ENCODE assay signal across 8 cellular contexts in the genomic region with DNA sequence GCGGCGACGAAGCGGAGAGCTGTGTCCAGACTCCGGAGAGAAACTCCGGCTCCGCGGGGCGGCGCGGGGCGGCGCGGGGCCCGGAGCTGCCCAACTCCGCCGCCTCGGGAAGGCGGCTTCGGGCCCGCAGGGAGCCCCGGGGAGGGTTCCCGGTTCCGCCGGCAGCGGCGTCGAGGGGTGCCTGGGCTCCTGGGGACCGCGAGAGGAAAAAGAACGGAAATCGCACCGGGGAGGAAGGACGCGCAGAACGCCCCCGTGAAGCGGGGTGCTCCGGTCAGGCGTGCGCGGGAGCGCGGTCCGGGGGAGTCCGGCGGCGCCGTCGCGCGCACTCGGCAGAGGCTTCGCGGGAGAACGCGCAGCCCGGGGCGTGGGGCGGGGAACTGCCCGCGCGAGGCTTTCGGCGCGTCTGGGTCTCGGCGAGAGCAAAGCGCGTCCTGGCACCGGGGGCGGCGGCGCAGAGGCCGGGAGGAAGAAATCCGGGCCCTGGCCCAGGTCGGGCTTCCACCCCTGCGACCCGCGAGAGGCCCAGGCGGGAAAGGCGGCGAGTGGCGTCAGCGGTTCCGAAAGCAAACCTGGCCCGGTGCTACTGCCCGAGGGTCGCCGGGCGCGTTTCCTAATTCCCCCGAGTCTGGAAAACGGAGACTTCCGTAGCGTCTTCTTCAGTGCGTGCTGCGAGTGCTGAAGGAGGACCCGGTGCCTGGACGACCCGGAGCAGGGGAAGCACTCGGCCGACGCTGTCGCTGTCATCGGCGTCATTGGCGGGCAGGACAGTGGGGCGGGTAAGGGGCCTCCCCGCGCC. TPM values are rescaled to one million over a fixed set of nuclear protein-coding genes. Genes with fewer than 3 reads are reported as not detected.
DNase-seq lines count a peak whose midpoint lies in the region; ATAC-seq, FAIRE-seq and TF ChIP-seq lines count a peak whose summit lies in the region.
"Not testable (repeated sequence)": the region's sequence is repeated elsewhere in the genome, so short reads cannot be mapped to it uniquely, and the experiment has no call there.

No MANE protein-coding gene starts in this region.

- in situ Hi-C loops in K562 (cut with MboI): not testable (repeated sequence)

- not testable (repeated sequence) for H3K27ac Mint-ChIP-seq in CD4-positive, alpha-beta T cell; glutamatergic neuron (ENCODE audit: unreplicated experiment)

- H3K9me3 Mint-ChIP-seq in CD4-positive, alpha-beta T cell: not testable (repeated sequence)
- H3K9me3 Mint-ChIP-seq in glutamatergic neuron (ENCODE audit: unreplicated experiment): peaks cover 11% of the 10 kb centered on the region

- peak in 2 of 10 experiments; percentile 22 to 32 for DNase-seq in CD4-positive, alpha-beta T cell
- peak; percentile 15 to 42 (median 20) for DNase-seq in K562 (ENCODE audit: extremely low read depth in 1 of 4, low spot score in 3 of 4)
- DNase-seq in glutamatergic neuron: peak; percentile 44
- peak in 2 of 3 donors; percentile 28 to 49 for DNase-seq in mucosa of descending colon
- DNase-seq in stimulated activated CD4-positive, alpha-beta T cell treated with anti-CD3 and anti-CD28 coated beads, Interleukin-15, amount 100 ng/mL, for 24 hours: peak; percentile 63

- FAIRE-seq in K562 (lab: Jason Lieb, UNC): not testable (repeated sequence)

- H3K4me3 Mint-ChIP-seq in CD4-positive, alpha-beta T cell: peak overlapping the region; percentile 76
- H3K4me3 Mint-ChIP-seq in glutamatergic neuron (ENCODE audit: unreplicated experiment): peak overlapping the region; percentile 52

- H3K27me3 Mint-ChIP-seq in CD4-positive, alpha-beta T cell: peaks cover 66% of the 10 kb centered on the region
- H3K27me3 Mint-ChIP-seq in glutamatergic neuron (ENCODE audit: unreplicated experiment): peaks cover 22% of the 10 kb centered on the region

- H3K4me3 ChIP-seq in HUES48 (ENCODE audit: low read depth, low read length) (peak overlapping the region; percentile 50), WI38 (ENCODE audit: low read depth, low read length) (peak overlapping the region; percentile 37), K562 (peak overlapping the region; percentile 41)
- not testable (repeated sequence) for H3K4me3 ChIP-seq in mucosa of descending colon

- not testable (repeated sequence) for TF ChIP-seq CTCF in CD4-positive, alpha-beta T cell (IDR thresholded peaks at IDR 0.05); WI38 (IDR thresholded peaks at IDR 0.05; ENCODE audit: low read depth, low read length); K562 (IDR thresholded peaks at IDR 0.05 in 2 of 3, conservative IDR thresholded peaks at IDR 0.05 in 1 of 3; ENCODE audit: insufficient read depth in 2 of 3, low read depth in 1 of 3, low read length in 3 of 3); glutamatergic neuron (IDR thresholded peaks at IDR 0.05; ENCODE audit: partially characterized antibody, unreplicated experiment); mucosa of descending colon (IDR thresholded peaks at IDR 0.05)

- H2AFZ ChIP-seq in K562 (ENCODE audit: low read depth, low read length): peak overlapping the region; percentile 66

- not testable (repeated sequence) for TF ChIP-seq POLR2A in K562 (conservative IDR thresholded peaks at IDR 0.05)

- CTCF ChIA-PET in CD4-positive, alpha-beta T cell (lab: Charles Lee); K562 (lab: Yijun Ruan, JAX; ENCODE audit: low intra/inter-chr PET ratio): not testable (repeated sequence)

- not testable (repeated sequence) for H3K9me3 ChIP-seq in CD4-positive, alpha-beta T cell (ENCODE audit: control insufficient read depth, low read length); HUES48 (ENCODE audit: control insufficient read depth, insufficient read depth, low read length); K562 (replicated peaks; ENCODE audit: control insufficient read depth, insufficient read depth, low read depth, low read length); mucosa of descending colon

- not testable (repeated sequence) for H3K9me1 ChIP-seq in K562 (ENCODE audit: control insufficient read depth, insufficient read depth, low read length)

- 4% methylated on average over 10 of the region's 111 CpGs for WGBS in K562 (ENCODE audit: insufficient coverage, low coverage, missing lambda C conversion rate)

- H3K4me2 ChIP-seq in K562 (ENCODE audit: insufficient read depth, low read length): peak overlapping the region; percentile 49; the same call in 1 of the 2 replicates

- TF ChIP-seq RAD21 in K562 (CRISPR knock-in tag; conservative IDR thresholded peaks at IDR 0.05 in 1 of 2, IDR thresholded peaks at IDR 0.05 in 1 of 2): not testable (repeated sequence)

- H3K9ac ChIP-seq in HUES48 (ENCODE audit: low read depth, low read length): not testable (repeated sequence)
- H3K9ac ChIP-seq in K562 (ENCODE audit: insufficient read depth in 1 of 2, low read depth in 2 of 2, low read length in 2 of 2): peak overlapping the region; percentile 14 to 79; a peak in 3 of 4 replicates

- H3K4me1 ChIP-seq in HUES48 (ENCODE audit: control insufficient read depth, insufficient read depth, low read length): not testable (repeated sequence)
- peaks cover 0 to 19% of the 10 kb centered on the region in 2 experiments; a peak in 2 of 5 replicates for H3K4me1 ChIP-seq in K562 (replicated peaks in 1 of 2; ENCODE audit: control insufficient read depth in 2 of 2, insufficient read depth in 2 of 2, low read length in 2 of 2)
- peaks cover 17% of the 10 kb centered on the region for H3K4me1 ChIP-seq in mucosa of descending colon (ENCODE audit: low read depth)

- not testable (repeated sequence) for H3K79me2 ChIP-seq in K562 (ENCODE audit: control insufficient read depth, insufficient read depth, low read length)

- not testable (repeated sequence) for H3K36me3 Mint-ChIP-seq in CD4-positive, alpha-beta T cell (ENCODE audit: low read depth); glutamatergic neuron (ENCODE audit: unreplicated experiment)

- TF ChIP-seq EP300 in K562 (IDR thresholded peaks at IDR 0.05; ENCODE audit: low read length): not testable (repeated sequence)

- H3K27me3 ChIP-seq in CD4-positive, alpha-beta T cell (ENCODE audit: control insufficient read depth, insufficient read depth, low read length): peaks cover 27% of the 10 kb centered on the region
- H3K27me3 ChIP-seq in HUES48 (ENCODE audit: control insufficient read depth, insufficient read depth, low read length): peaks cover 90% of the 10 kb centered on the region
- not testable (repeated sequence) for H3K27me3 ChIP-seq in K562 (ENCODE audit: control insufficient read depth in 2 of 2, insufficient read depth in 2 of 2, low read length in 2 of 2)

- H3K27ac ChIP-seq in CD4-positive, alpha-beta T cell (ENCODE audit: low read depth, low read length); HUES48 (ENCODE audit: low read depth, low read length); K562 (ENCODE audit: extremely low read depth, low read depth, low read length): not testable (repeated sequence)

- H3K36me3 ChIP-seq in HUES48 (ENCODE audit: control insufficient read depth, insufficient read depth, low read length); K562 (ENCODE audit: control insufficient read depth, insufficient read depth, low read length); mucosa of descending colon (ENCODE audit: low read depth): not testable (repeated sequence)

- POLR2A ChIA-PET in CD4-positive, alpha-beta T cell (lab: Charles Lee); K562 (lab: Yijun Ruan, JAX): not testable (repeated sequence)

- intact Hi-C loops in CD4-positive, alpha-beta T cell (cut with DNase I, micrococcal nuclease); K562 (cut with micrococcal nuclease); mucosa of descending colon (cut with DNase I, micrococcal nuclease): not testable (repeated sequence)

- peak; percentile 69 for ATAC-seq in CD4-positive, alpha-beta T cell (ENCODE audit: poor library complexity)
- ATAC-seq in GM19467 (IDR thresholded peaks at IDR 0.05; ENCODE audit: unreplicated experiment): peak; percentile 55
- peak; percentile 84 for ATAC-seq in K562
- ATAC-seq in mucosa of descending colon: peak; percentile 69

- BruUV-seq in K562 (replicated peaks; lab: Mats Ljungman, UMichigan): not testable (repeated sequence)

- H3K4me1 Mint-ChIP-seq in CD4-positive, alpha-beta T cell (ENCODE audit: low read depth): peaks cover 30% of the 10 kb centered on the region
- H3K4me1 Mint-ChIP-seq in glutamatergic neuron (ENCODE audit: low read depth, unreplicated experiment): not testable (repeated sequence)

- H4K20me1 ChIP-seq in K562 (replicated peaks; ENCODE audit: control insufficient read depth, insufficient read depth, low read length): not testable (repeated sequence)

TF ChIP-seq in K562, 482 proteins besides CTCF, POLR2A, EP300 and RAD21 (continues in another document):
- TF ChIP-seq ZFX (CRISPR knock-in tag; IDR thresholded peaks at IDR 0.05) (peak; percentile 38; the same call in 1 of the 2 replicates), L3MBTL2 (IDR thresholded peaks at IDR 0.05) (peak; percentile 52; the same call in 1 of the 2 replicates)

RNA-seq across cellular contexts. Expression of gene FOXD4, which starts 4.5 kb away (rescaled TPM):
- total RNA-seq in CD4-positive, alpha-beta T cell: under 1 TPM in 1 of 2 experiments, not detected in 1; 0.20 TPM
- 1.1 and 1.3 TPM in 2 replicates for total RNA-seq in K562 (2011; cell fraction: chromatin; rRNA removed; ENCODE audit: low replicate concordance)
- total RNA-seq in K562 (2011; cell fraction: nucleolus; rRNA removed): 0.79 and 1.3 TPM in 2 replicates
- 0.73 and 0.84 TPM in 2 replicates for total RNA-seq in K562 (2011; cell fraction: nucleoplasm; rRNA removed)
- total RNA-seq in K562 (2014; rRNA removed) (0.59 and 1.0 TPM in 2 replicates), K562 (2014; rRNA removed; fragmentation: Illumina TruSeq; extraction: Trizol) (0.18 and 0.26 TPM in 2 replicates), K562 (2015; rRNA removed; fragmentation: Illumina TruSeq; extraction: Trizol) (0.47 and 0.87 TPM in 2 replicates), K562 (2021) (0.76 and 1.0 TPM in 2 replicates), glutamatergic neuron (ENCODE audit: unreplicated experiment) (0.76 TPM), mucosa of descending colon (under 1 TPM; 0.19 to 0.22 (median 0.20) TPM)
- polyA plus RNA-seq in K562 (2011; rRNA removed) (0.41 and 0.74 TPM in 2 replicates), K562 (2014; fragmentation: Illumina TruSeq; extraction: Trizol) (0.45 and 0.60 TPM in 2 replicates), K562 (2014; fragmentation: Nextera tagmentation; extraction: Ambion mirVana) (under 1 TPM in 1 of 2 experiments, not detected in 1; 0.06 TPM), K562 (2014; rRNA removed) (0.81 and 1.6 TPM in 2 replicates)
- polyA plus RNA-seq in K562 (2011; cell fraction: cytosol; rRNA removed): 0.34 and 2.1 TPM in 2 replicates
- 0.88 and 3.0 TPM in 2 replicates for polyA plus RNA-seq in K562 (2011; cell fraction: nucleus; rRNA removed)
- polyA plus RNA-seq in K562 (2012): 0.90 and 0.98 TPM in 2 replicates
- 0.14 TPM in 1 of 2 replicates, not detected in the other for polyA minus RNA-seq in K562 (2011; rRNA and poly(A)+ RNA removed)
- polyA minus RNA-seq in K562 (2011; cell fraction: cytosol; rRNA and poly(A)+ RNA removed): not detected in 2 replicates
- polyA minus RNA-seq in K562 (2011; cell fraction: nucleus; rRNA and poly(A)+ RNA removed): 0.56 and 0.94 TPM in 2 replicates
